In genomic region chr18:32243358-32243757, GRCh38 we compare ENCODE assay signal across 15 cellular contexts. TPM values are rescaled to one million over a fixed set of nuclear protein-coding genes. Genes with fewer than 3 reads are reported as not detected.
DNase-seq lines count a peak whose midpoint lies in the region; ATAC-seq lines count a peak whose summit lies in the region.
"Had no signal": no experiment of that assay in that cellular context is flagged by ENCODE, and none has a peak within 500 bp of the region (broad histone marks: within the 10 kb centered on the region; RNA-seq: fewer than 3 reads in every experiment).

No MANE protein-coding gene starts in this region.

- CTCF ChIA-PET in T-cell (lab: Charles Lee): no interaction called here

- H3K4me1 Mint-ChIP-seq in activated CD4-positive, alpha-beta T cell treated with anti-CD3 and anti-CD28 coated beads, Interleukin-2, amount 10 ng/mL, durations not matched to agents 24 days and 14 days: no peaks in the 10 kb centered on the region
- no peaks in the 10 kb centered on the region for H3K4me1 Mint-ChIP-seq in T-cell
- H3K4me1 Mint-ChIP-seq: CD14-positive monocyte had no signal

- no peak overlapping the region for H3K27ac Mint-ChIP-seq in activated CD4-positive, alpha-beta T cell treated with anti-CD3 and anti-CD28 coated beads, Interleukin-2, amount 10 ng/mL, durations not matched to agents 24 days and 14 days
- no peak overlapping the region for H3K27ac Mint-ChIP-seq in T-cell
- H3K27ac Mint-ChIP-seq: CD14-positive monocyte; CD8-positive, alpha-beta T cell had no signal

- POLR2A ChIA-PET in T-cell (lab: Charles Lee): no interaction called here

- ATAC-seq in T-cell (replicated peaks in 1 of 4) (no peak), GM18873 (IDR thresholded peaks at IDR 0.05; ENCODE audit: low FRiP score, unreplicated experiment) (no peak)
- ATAC-seq: CD8-positive, alpha-beta T cell; HCT116; HepG2 had no signal

- peaks cover 20% of the 10 kb centered on the region for H3K27me3 Mint-ChIP-seq in activated CD4-positive, alpha-beta T cell treated with anti-CD3 and anti-CD28 coated beads, Interleukin-2, amount 10 ng/mL, durations not matched to agents 24 days and 14 days
- H3K27me3 Mint-ChIP-seq in T-cell: peaks cover 8 to 14% of the 10 kb centered on the region in 2 donors

- intact Hi-C loops in activated CD4-positive, alpha-beta T cell treated with anti-CD3 and anti-CD28 coated beads, Interleukin-2, amount 10 ng/mL, durations not matched to agents 24 days and 14 days (cut with micrococcal nuclease): no loop called here

- no peaks in the 10 kb centered on the region for H3K36me3 Mint-ChIP-seq in activated CD4-positive, alpha-beta T cell treated with anti-CD3 and anti-CD28 coated beads, Interleukin-2, amount 10 ng/mL, durations not matched to agents 24 days and 14 days (ENCODE audit: low read depth)
- H3K36me3 Mint-ChIP-seq in T-cell: no peaks in the 10 kb centered on the region
- H3K36me3 Mint-ChIP-seq: CD14-positive monocyte; CD8-positive, alpha-beta T cell had no signal

- no peaks in the 10 kb centered on the region for H3K9me3 Mint-ChIP-seq in activated CD4-positive, alpha-beta T cell treated with anti-CD3 and anti-CD28 coated beads, Interleukin-2, amount 10 ng/mL, durations not matched to agents 24 days and 14 days
- no peaks in the 10 kb centered on the region for H3K9me3 Mint-ChIP-seq in T-cell
- H3K9me3 Mint-ChIP-seq: CD8-positive, alpha-beta T cell had no signal

- no peak overlapping the region for H3K4me3 Mint-ChIP-seq in activated CD4-positive, alpha-beta T cell treated with anti-CD3 and anti-CD28 coated beads, Interleukin-2, amount 10 ng/mL, durations not matched to agents 24 days and 14 days
- H3K4me3 Mint-ChIP-seq in T-cell: no peak overlapping the region
- H3K4me3 Mint-ChIP-seq: CD14-positive monocyte; CD8-positive, alpha-beta T cell had no signal

- peak; percentile 35 for DNase-seq in activated CD4-positive, alpha-beta T cell treated with anti-CD3 and anti-CD28 coated beads, Interleukin-2, amount 10 ng/mL, durations not matched to agents 24 days and 14 days
- no peak for DNase-seq in activated CD4-positive, alpha-beta T cell treated with anti-CD3 and anti-CD28 coated beads, Interleukin-2, amount 50 U/mL, for 48 hours
- DNase-seq in D341Med (ENCODE audit: low spot score): peak; percentile 70
- peak; percentile 16 for DNase-seq in astrocyte of the hippocampus (ENCODE audit: low read depth, low spot score)
- DNase-seq in midbrain (lab: John Stamatoyannopoulos, UW): peak; percentile 8
- DNase-seq in NCI-H69 (lab: John Stamatoyannopoulos, UW): no peak
- no peak for DNase-seq in T-cell
- DNase-seq: Caco-2; CD8-positive, alpha-beta T cell; DMS53 had no signal

RNA-seq across cellular contexts. Expression of gene MEP1B, which starts 53.5 kb away (rescaled TPM):
- total RNA-seq in activated CD4-positive, alpha-beta T cell treated with anti-CD3 and anti-CD28 coated beads, Interleukin-2, amount 10 ng/mL, durations not matched to agents 24 days and 14 days: not detected in 2 replicates
- under 1 TPM in 1 of 5 donors, not detected in 4; 0.18 TPM for total RNA-seq in T-cell
- total RNA-seq: Caco-2; CD8-positive, alpha-beta T cell; H4; HepG2 had no signal

Comparison
In these comparisons a context has a peak if more than half of its experiments do, and no peak if none do; other contexts are left out.
1. DNase-seq: peak in activated CD4-positive, alpha-beta T cell treated with anti-CD3 and anti-CD28 coated beads, Interleukin-2, amount 10 ng/mL, durations not matched to agents 24 days and 14 days (single experiment), D341Med (single experiment), astrocyte of the hippocampus (single experiment) and midbrain (single experiment); none in activated CD4-positive, alpha-beta T cell treated with anti-CD3 and anti-CD28 coated beads, Interleukin-2, amount 50 U/mL, for 48 hours (0 of 2), NCI-H69 (single experiment) and T-cell (0 of 34).